ENCODE assay signal across 21 cellular contexts in genomic region chr13:44506251-44506650, GRCh38.
DNase-seq lines count a peak whose midpoint lies in the region; ATAC-seq, FAIRE-seq and TF ChIP-seq lines count a peak whose summit lies in the region.
"Had no signal": no experiment of that assay in that cellular context is flagged by ENCODE, and none has a peak within 500 bp of the region (broad histone marks: within the 10 kb centered on the region; RNA-seq: fewer than 3 reads in every experiment).

No MANE protein-coding gene starts in this region.

- no peak overlapping the region for H3K4me3 ChIP-seq in HepG2 (replicated peaks in 1 of 3; ENCODE audit: insufficient read depth in 1 of 3, low read depth in 2 of 3, low read length in 3 of 3)
- no peak overlapping the region for H3K4me3 ChIP-seq in right lobe of liver
- no peak overlapping the region for H3K4me3 ChIP-seq in H1 (ENCODE audit: extremely low read depth in 1 of 4, insufficient read depth in 2 of 4, low read depth in 3 of 4, low read length in 4 of 4)
- no peak overlapping the region for H3K4me3 ChIP-seq in trophoblast cell (ENCODE audit: low read depth, low read length)
- H3K4me3 ChIP-seq: A549; BLaER1 treated with 17β-estradiol and CSF1 and Interleukin-3, amounts not matched to agents 10 nM and 100 nM had no signal

- CTCF ChIA-PET in HepG2 (lab: Yijun Ruan, JAX; ENCODE audit: low intra/inter-chr PET ratio, low total read pairs) (no interaction called here), H1 (lab: Charles Lee; ENCODE audit: partially characterized antibody) (interaction anchor here (2.2 kb wide), 1 partner anchor 15 kb away, joined by 8 read pairs; no protein-coding TSS in a partner anchor)

- POLR2A ChIA-PET in HepG2 (lab: Yijun Ruan, JAX) (no interaction called here), H1 (lab: Charles Lee; ENCODE audit: partially characterized antibody) (interaction anchor here (0.8 to 1.8 kb wide), 2 partner anchors 9 to 16 kb away, joined by 3 to 4 read pairs; no protein-coding TSS in a partner anchor)

- no peaks in the 10 kb centered on the region for H3K79me2 ChIP-seq in HepG2 (ENCODE audit: insufficient read depth, low read length)
- H3K79me2 ChIP-seq in H1 (ENCODE audit: control insufficient read depth in 1 of 2, insufficient read depth in 2 of 2, low read length in 2 of 2), result peaks cover 0 to 4% of the 10 kb centered on the region in 2 experiments; a peak in 2 of 4 replicates
- H3K79me2 ChIP-seq in trophoblast cell (ENCODE audit: control insufficient read depth, insufficient read depth, low read length, poor library complexity), result no peaks in the 10 kb centered on the region

- intact Hi-C loops in HepG2 (cut with micrococcal nuclease; ENCODE audit: unreplicated experiment), result no loop called here
- intact Hi-C loops in right lobe of liver (cut with DNase I), result no loop called here

- DNase-seq in HepG2 (ENCODE audit: low spot score), result no peak
- DNase-seq in right lobe of liver, result no peak
- no peak for DNase-seq in H1 (ENCODE audit: low read depth in 1 of 2, low spot score in 2 of 2)
- no peak for DNase-seq in trophoblast cell
- no peak for DNase-seq in kidney glomerular epithelial cell (lab: John Stamatoyannopoulos, UW)
- DNase-seq: AML-193; Caco-2; Calu3; CD4-positive, alpha-beta T cell; CD8-positive, alpha-beta T cell; DMS79 treated with DMSO at 0.1 percent for 48 hours; GF-D8 had no signal

- H2BK120ac ChIP-seq in H1 (replicated peaks; ENCODE audit: low read depth, low read length), result no peak overlapping the region
- no peak overlapping the region for H2BK120ac ChIP-seq in trophoblast cell (ENCODE audit: insufficient read depth, low read length, poor library complexity)

- H3K79me1 ChIP-seq in H1 (ENCODE audit: low read depth, low read length) (no peaks in the 10 kb centered on the region), trophoblast cell (ENCODE audit: low read length) (no peaks in the 10 kb centered on the region)

- no peak overlapping the region for H3K4ac ChIP-seq in H1 (replicated peaks; ENCODE audit: insufficient read length, low read depth, low read length)
- no peak overlapping the region for H3K4ac ChIP-seq in trophoblast cell (ENCODE audit: low read depth, low read length)

- no peak overlapping the region for H2AK5ac ChIP-seq in H1 (ENCODE audit: low read depth, low read length)
- no peak overlapping the region for H2AK5ac ChIP-seq in trophoblast cell (ENCODE audit: low read length)

- H3K27me3 ChIP-seq in HepG2 (ENCODE audit: control insufficient read depth in 1 of 2, insufficient read depth in 2 of 2, low read length in 2 of 2) (no peaks in the 10 kb centered on the region), right lobe of liver (no peaks in the 10 kb centered on the region), H1 (replicated peaks in 1 of 4; ENCODE audit: control insufficient read depth in 3 of 4, extremely low read depth in 1 of 4, insufficient read depth in 3 of 4, low read length in 3 of 4) (no peaks in the 10 kb centered on the region), trophoblast cell (ENCODE audit: insufficient read depth, low read length) (no peaks in the 10 kb centered on the region)
- H3K27me3 ChIP-seq: BLaER1 treated with 17β-estradiol and CSF1 and Interleukin-3, amounts not matched to agents 10 nM and 100 nM had no signal

- H2BK12ac ChIP-seq in H1 (ENCODE audit: low read depth, low read length) (no peak overlapping the region), trophoblast cell (ENCODE audit: low read length) (no peak overlapping the region)

- TF ChIP-seq POLR2A in HepG2 (IDR thresholded peaks at IDR 0.05; ENCODE audit: insufficient read depth in 1 of 2, low read depth in 2 of 2, low read length in 2 of 2) (no peak), right lobe of liver (IDR thresholded peaks at IDR 0.05) (no peak), H1 (IDR thresholded peaks at IDR 0.05; ENCODE audit: control extremely low read depth in 1 of 2, low read depth in 2 of 2, low read length in 2 of 2) (no peak)

- H3K36me3 ChIP-seq in HepG2 (replicated peaks in 1 of 2; ENCODE audit: control insufficient read depth in 1 of 2, insufficient read depth in 2 of 2, low read length in 2 of 2), result no peaks in the 10 kb centered on the region
- H3K36me3 ChIP-seq in right lobe of liver, result no peaks in the 10 kb centered on the region
- H3K36me3 ChIP-seq in H1 (ENCODE audit: control insufficient read depth in 2 of 4, insufficient read depth in 4 of 4, low read length in 3 of 4), result peaks cover 0 to 3% (median 1%) of the 10 kb centered on the region in 4 experiments; a peak in 3 of 8 replicates
- peaks cover 1 to 6% of the 10 kb centered on the region in 2 experiments for H3K36me3 ChIP-seq in trophoblast cell (ENCODE audit: control insufficient read depth in 1 of 2, insufficient read depth in 2 of 2, low read length in 2 of 2)

- H3K27ac ChIP-seq in HepG2 (ENCODE audit: extremely low read length, insufficient read depth, low read length) (no peak overlapping the region), right lobe of liver (no peak overlapping the region), H1 (ENCODE audit: low read depth, low read length) (no peak overlapping the region), trophoblast cell (ENCODE audit: low read depth, low read length) (no peak overlapping the region)
- H3K27ac ChIP-seq: 22Rv1; A549; BLaER1 treated with 17β-estradiol and CSF1 and Interleukin-3, amounts not matched to agents 10 nM and 100 nM; C4-2B had no signal

- H3K4me1 ChIP-seq in HepG2 (ENCODE audit: insufficient read depth, low read length) (peaks cover 8% of the 10 kb centered on the region), right lobe of liver (no peaks in the 10 kb centered on the region), H1 (replicated peaks in 1 of 4; ENCODE audit: control insufficient read depth in 3 of 4, insufficient read depth in 4 of 4, low read length in 3 of 4) (peaks cover 3 to 5% (median 4%) of the 10 kb centered on the region in 4 experiments; a peak in 5 of 7 replicates), trophoblast cell (ENCODE audit: control insufficient read depth in 1 of 2, insufficient read depth in 2 of 2, low read length in 2 of 2) (peaks cover 2 to 3% of the 10 kb centered on the region in 2 experiments)
- H3K4me1 ChIP-seq: A549 had no signal

- H3K14ac ChIP-seq in H1 (ENCODE audit: insufficient read length) (no peak overlapping the region), trophoblast cell (ENCODE audit: low read length) (no peak overlapping the region)

- FAIRE-seq in HepG2 (lab: Jason Lieb, UNC), result no peak
- peak; percentile 52 for FAIRE-seq in H1 (lab: Jason Lieb, UNC)
- FAIRE-seq: A549, D721Med, G401.6, GM12891, GM19239 had no signal

- H3K56ac ChIP-seq in H1 (replicated peaks; ENCODE audit: insufficient read length, low read depth, low read length), result no peak overlapping the region

- TF ChIP-seq RAD21 in HepG2 (CRISPR knock-in tag; IDR thresholded peaks at IDR 0.05), result no peak
- TF ChIP-seq RAD21 in H1 (IDR thresholded peaks at IDR 0.05 in 1 of 2, conservative IDR thresholded peaks at IDR 0.05 in 1 of 2; ENCODE audit: low read depth in 2 of 2, low read length in 2 of 2), result no peak

- no peak overlapping the region for H3K23ac ChIP-seq in H1 (ENCODE audit: insufficient read length)
- H3K23ac ChIP-seq in trophoblast cell (ENCODE audit: low read length), result no peak overlapping the region

- H3K18ac ChIP-seq in H1 (ENCODE audit: extremely low read depth, low read length) (no peak overlapping the region; the same call in 1 of the 2 replicates), trophoblast cell (ENCODE audit: low read length) (no peak overlapping the region)

- no TSS peak for BruUV-seq in HepG2 (replicated peaks; lab: Mats Ljungman, UMichigan)

- H3K9ac ChIP-seq in HepG2 (ENCODE audit: insufficient read depth, low read depth, low read length), result no peak overlapping the region
- no peak overlapping the region for H3K9ac ChIP-seq in H1 (replicated peaks in 1 of 4; ENCODE audit: extremely low read depth in 1 of 4, low read depth in 3 of 4, low read length in 3 of 4)
- H3K9ac ChIP-seq in trophoblast cell (ENCODE audit: low read length), result peak overlapping the region; percentile 34
- H3K9ac ChIP-seq: BLaER1 treated with 17β-estradiol and CSF1 and Interleukin-3, amounts not matched to agents 10 nM and 100 nM had no signal

- in situ Hi-C loops in HepG2 (cut with HindIII; ENCODE audit: extremely low pct_ligation_motif_present, low pct_unique_long_range_greater_than_20kb), result no loop called here

- no peaks in the 10 kb centered on the region for H3K23me2 ChIP-seq in H1 (ENCODE audit: low read depth, low read length)

- TF ChIP-seq EP300 in HepG2 (IDR thresholded peaks at IDR 0.05; ENCODE audit: low read depth in 2 of 2, low read length in 2 of 2) (no peak), HepG2 (CRISPR knock-in tag; IDR thresholded peaks at IDR 0.05; ENCODE audit: borderline replicate concordance) (no peak), H1 (IDR thresholded peaks at IDR 0.05; ENCODE audit: borderline replicate concordance in 1 of 2, low read depth in 2 of 2, low read length in 2 of 2) (no peak)

- H4K8ac ChIP-seq in H1 (ENCODE audit: extremely low read depth, insufficient read depth, low read length), result no peak overlapping the region
- no peak overlapping the region for H4K8ac ChIP-seq in trophoblast cell (ENCODE audit: low read depth, low read length)

- H4K12ac ChIP-seq in trophoblast cell (ENCODE audit: low read depth, low read length), result no peak overlapping the region

- H2BK5ac ChIP-seq in H1 (ENCODE audit: low read depth, low read length), result no peak overlapping the region
- no peak overlapping the region for H2BK5ac ChIP-seq in trophoblast cell (ENCODE audit: low read depth, low read length, poor library complexity)

- no peak overlapping the region for H2AFZ ChIP-seq in HepG2 (ENCODE audit: low read length)
- no peak overlapping the region for H2AFZ ChIP-seq in H1 (ENCODE audit: low read length)
- H2AFZ ChIP-seq in trophoblast cell (ENCODE audit: insufficient read depth, low read length, poor library complexity), result no peak overlapping the region

- H4K20me1 ChIP-seq in HepG2 (ENCODE audit: insufficient read depth, low read length) (no peaks in the 10 kb centered on the region), H1 (replicated peaks in 1 of 2; ENCODE audit: control insufficient read depth in 1 of 2, insufficient read depth in 2 of 2, low read length in 2 of 2) (peaks cover 0 to 2% of the 10 kb centered on the region in 2 experiments)
- H4K20me1 ChIP-seq: BLaER1 treated with 17β-estradiol and CSF1 and Interleukin-3, amounts not matched to agents 10 nM and 100 nM had no signal

- 98% methylated on average over 3 of the region's 3 CpGs for WGBS in HepG2 (ENCODE audit: low lambda C conversion rate)
- WGBS in right lobe of liver (ENCODE audit: insufficient coverage, low coverage, low lambda C conversion rate, missing lambda C conversion rate), result 80% methylated on average over 2 of the region's 3 CpGs
- WGBS in H1 (ENCODE audit: extremely low coverage in 1 of 2, insufficient coverage in 1 of 2, insufficient read length in 1 of 2, insufficient replicate concordance in 2 of 2, low coverage in 1 of 2, low lambda C conversion rate in 2 of 2, missing lambda C conversion rate in 1 of 2), 2 experiments, result 100% methylated on average over 3 of the region's 3 CpGs; no CpG with 5 or more reads in 1 of the 2 experiments
- no CpG with 5 or more reads among the region's 3 CpGs for WGBS in trophoblast cell (ENCODE audit: extremely low coverage, insufficient coverage, insufficient read length)

- TF ChIP-seq CTCF in HepG2 (CRISPR knock-in tag; IDR thresholded peaks at IDR 0.05) (no peak), right lobe of liver (IDR thresholded peaks at IDR 0.05) (no peak), H1 (IDR thresholded peaks at IDR 0.05; ENCODE audit: control extremely low read depth in 1 of 3, insufficient read depth in 1 of 3, low read depth in 1 of 3, low read length in 3 of 3) (no peak)

- H4K91ac ChIP-seq in H1 (replicated peaks; ENCODE audit: insufficient read length, low read length), result no peak overlapping the region
- no peak overlapping the region for H4K91ac ChIP-seq in trophoblast cell (ENCODE audit: low read depth, low read length)

- no peak overlapping the region for H3K4me2 ChIP-seq in HepG2 (ENCODE audit: low read depth, low read length)
- H3K4me2 ChIP-seq in H1 (ENCODE audit: insufficient read depth in 1 of 2, low read depth in 2 of 2, low read length in 2 of 2), result no peak overlapping the region
- no peak overlapping the region for H3K4me2 ChIP-seq in trophoblast cell (ENCODE audit: low read length)
- H3K4me2 ChIP-seq: A549; BLaER1 treated with 17β-estradiol and CSF1 and Interleukin-3, amounts not matched to agents 10 nM and 100 nM had no signal

- H4K5ac ChIP-seq in H1 (ENCODE audit: insufficient read length, low read depth, low read length), result no peak overlapping the region

- H2BK15ac ChIP-seq in H1 (ENCODE audit: low read length), result no peak overlapping the region

- H2BK20ac ChIP-seq in H1 (ENCODE audit: low read length), result no peak overlapping the region

- H3K9me3 ChIP-seq in HepG2 (ENCODE audit: low read length) (no peaks in the 10 kb centered on the region), right lobe of liver (no peaks in the 10 kb centered on the region), H1 (ENCODE audit: insufficient read depth in 2 of 2, low read depth in 1 of 2, low read length in 1 of 2) (no peaks in the 10 kb centered on the region), trophoblast cell (ENCODE audit: insufficient read depth, low read depth, low read length) (no peaks in the 10 kb centered on the region)
- H3K9me3 ChIP-seq: A549; BLaER1 treated with 17β-estradiol and CSF1 and Interleukin-3, amounts not matched to agents 10 nM and 100 nM; Caco-2 had no signal

- ATAC-seq in HepG2 (no peak), right lobe of liver (no peak), HG02759 (IDR thresholded peaks at IDR 0.05; ENCODE audit: unreplicated experiment) (no peak)
- ATAC-seq: A549; CD8-positive, alpha-beta T cell had no signal
